8 cellular contexts compared by ENCODE assay signal in the genomic region with DNA sequence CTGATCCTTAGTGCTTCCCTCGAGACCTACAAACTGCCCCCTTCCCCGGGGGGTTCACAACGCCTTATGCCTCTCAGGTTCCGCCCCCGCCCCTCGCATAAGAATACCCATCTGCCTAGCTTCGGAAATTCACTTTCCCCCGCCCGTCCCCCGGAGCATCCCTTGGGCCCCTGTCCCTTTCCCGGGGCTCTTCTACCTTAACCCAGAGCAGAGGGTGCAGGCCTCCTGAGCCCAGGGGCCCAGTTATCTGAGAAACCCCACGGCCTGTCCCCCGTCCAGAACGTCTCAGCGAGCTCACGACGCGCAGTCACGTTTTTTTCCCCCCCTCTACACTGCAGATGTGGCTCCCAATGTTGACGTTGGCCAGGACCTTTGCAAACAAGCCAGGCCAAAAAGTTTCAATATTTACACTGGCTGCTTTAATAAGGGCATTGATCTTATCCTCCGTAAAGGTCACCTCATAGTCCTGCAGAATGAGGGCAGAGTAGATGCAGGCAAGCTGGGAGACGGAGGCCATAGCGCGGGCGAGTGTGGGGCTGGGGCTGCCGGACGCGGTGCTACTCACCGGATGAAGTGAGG. TPM values are rescaled to one million over a fixed set of nuclear protein-coding genes. Genes with fewer than 3 reads are reported as not detected.
DNase-seq lines count a peak whose midpoint lies in the region; FAIRE-seq and TF ChIP-seq lines count a peak whose summit lies in the region.

No MANE protein-coding gene starts in this region.

- no peak overlapping the region for H2AK5ac ChIP-seq in H9 (ENCODE audit: insufficient read length, low read length)

- no peaks in the 10 kb centered on the region for H4K20me1 ChIP-seq in H9 (ENCODE audit: control insufficient read depth, insufficient read depth, insufficient read length)
- no peaks in the 10 kb centered on the region for H4K20me1 ChIP-seq in astrocyte (ENCODE audit: insufficient read depth, low read length)

- no peak overlapping the region for H4K8ac ChIP-seq in H9 (replicated peaks; ENCODE audit: insufficient read length, low read depth, low read length)

- CTCF ChIA-PET in activated CD4-positive, alpha-beta memory T cell treated with anti-CD3 and anti-CD28 coated beads for 36 hours (lab: Charles Lee), result interaction anchor here (1.0 to 1.1 kb wide), 4 partner anchors 41 to 146 kb away, joined by 3 to 4 read pairs (median 4); no protein-coding TSS in a partner anchor
- CTCF ChIA-PET in activated CD4-positive, alpha-beta memory T cell treated with anti-CD3 and anti-CD28 coated beads, Interleukin-2, amount 10 ng/mL, durations not matched to agents 7 days and 5 days (lab: Charles Lee), result interaction anchor here (1.0 to 1.2 kb wide), 2 partner anchors 9 to 145 kb away, joined by 3 read pairs; no protein-coding TSS in a partner anchor

- H3K27me3 Mint-ChIP-seq in activated CD4-positive, alpha-beta memory T cell treated with anti-CD3 and anti-CD28 coated beads for 36 hours, result no peaks in the 10 kb centered on the region
- H3K27me3 Mint-ChIP-seq in activated CD4-positive, alpha-beta memory T cell treated with anti-CD3 and anti-CD28 coated beads, Interleukin-2, amount 10 ng/mL, durations not matched to agents 7 days and 5 days, result no peaks in the 10 kb centered on the region
- no peaks in the 10 kb centered on the region for H3K27me3 Mint-ChIP-seq in H9 (ENCODE audit: low read depth)
- H3K27me3 Mint-ChIP-seq in astrocyte (ENCODE audit: low read depth, unreplicated experiment), result no peaks in the 10 kb centered on the region

- H3K79me1 ChIP-seq in H9 (ENCODE audit: insufficient read depth, low read depth, low read length, poor library complexity, severe bottlenecking), result peaks cover 5% of the 10 kb centered on the region

- H3K4ac ChIP-seq in H9 (ENCODE audit: low read depth, low read length), result no peak overlapping the region; the same call in 1 of the 2 replicates

- no peak overlapping the region for H2BK20ac ChIP-seq in H9 (ENCODE audit: low read depth, low read length, poor library complexity, severe bottlenecking)

- peak overlapping the region; percentile 94 for H3K4me2 ChIP-seq in H9 (ENCODE audit: insufficient read depth, insufficient read length, low read length)
- H3K4me2 ChIP-seq in astrocyte (ENCODE audit: low read length), result peak overlapping the region; percentile 95

- no peak for FAIRE-seq in astrocyte (lab: Jason Lieb, UNC)

- peak; percentile 31 for DNase-seq in activated CD4-positive, alpha-beta memory T cell treated with anti-CD3 and anti-CD28 coated beads for 36 hours
- DNase-seq in activated CD4-positive, alpha-beta memory T cell treated with anti-CD3 and anti-CD28 coated beads, Interleukin-2, amount 10 ng/mL, durations not matched to agents 7 days and 5 days, result no peak
- DNase-seq in H9 (peak; percentile 54), MV-4-11 (lab: John Stamatoyannopoulos, UW) (peak; percentile 23), astrocyte (ENCODE audit: low read depth) (no peak), mucosa of gallbladder (ENCODE audit: low spot score) (no peak)
- DNase-seq in stimulated activated CD4-positive, alpha-beta T cell treated with anti-CD3 and anti-CD28 coated beads, Interleukin-12 subunit alpha, Interleukin-12 subunit beta, amount 100 ng/mL, for 4 hours, result peak; percentile 15

- no peak overlapping the region for H2BK15ac ChIP-seq in H9 (ENCODE audit: low read depth, low read length)

- intact Hi-C loops in activated CD4-positive, alpha-beta memory T cell treated with anti-CD3 and anti-CD28 coated beads for 36 hours (cut with micrococcal nuclease), result loop anchor here (1.0 to 5.0 kb wide), 7 partner anchors 44 to 827 kb away; partner anchors contain the start of genes BRCA1, DHX8, PSME3 and RND2

- no peak for TF ChIP-seq CTCF in H9 (conservative IDR thresholded peaks at IDR 0.05)
- no peak for TF ChIP-seq CTCF in astrocyte (IDR thresholded peaks at IDR 0.05; ENCODE audit: insufficient read depth, low read depth, low read length)

- peak overlapping the region; percentile 53 for H3K27ac ChIP-seq in H9 (ENCODE audit: insufficient read length, low read depth, low read length)
- H3K27ac ChIP-seq in astrocyte (ENCODE audit: low read depth, low read length), result peak overlapping the region; percentile 94

- H3K27me3 ChIP-seq in H9 (ENCODE audit: insufficient read depth, low read length) (no peaks in the 10 kb centered on the region), astrocyte (ENCODE audit: insufficient read depth, low read length) (no peaks in the 10 kb centered on the region), iPS-15b (ENCODE audit: control insufficient read depth, insufficient read depth, low read length) (no peaks in the 10 kb centered on the region)

- no peak overlapping the region for H3K4me3 Mint-ChIP-seq in activated CD4-positive, alpha-beta memory T cell treated with anti-CD3 and anti-CD28 coated beads for 36 hours
- H3K4me3 Mint-ChIP-seq in activated CD4-positive, alpha-beta memory T cell treated with anti-CD3 and anti-CD28 coated beads, Interleukin-2, amount 10 ng/mL, durations not matched to agents 7 days and 5 days, result no peak overlapping the region
- no peak overlapping the region for H3K4me3 Mint-ChIP-seq in H9
- no peak overlapping the region for H3K4me3 Mint-ChIP-seq in astrocyte (ENCODE audit: unreplicated experiment)

- no peaks in the 10 kb centered on the region for H3K9me3 Mint-ChIP-seq in activated CD4-positive, alpha-beta memory T cell treated with anti-CD3 and anti-CD28 coated beads for 36 hours
- H3K9me3 Mint-ChIP-seq in activated CD4-positive, alpha-beta memory T cell treated with anti-CD3 and anti-CD28 coated beads, Interleukin-2, amount 10 ng/mL, durations not matched to agents 7 days and 5 days, result no peaks in the 10 kb centered on the region
- H3K9me3 Mint-ChIP-seq in H9 (no peaks in the 10 kb centered on the region), astrocyte (ENCODE audit: unreplicated experiment) (no peaks in the 10 kb centered on the region)

- H3K18ac ChIP-seq in H9 (ENCODE audit: insufficient read length, low read depth, low read length), result peak overlapping the region; percentile 73

- H4K91ac ChIP-seq in H9 (ENCODE audit: insufficient read length, low read depth, low read length), result no peak overlapping the region

- H3K14ac ChIP-seq in H9 (ENCODE audit: insufficient read depth, low read length), result peak overlapping the region; percentile 82; the same call in 1 of the 2 replicates

- H3K9ac ChIP-seq in H9 (ENCODE audit: extremely low read depth, insufficient read length, low read length) (peak overlapping the region; percentile 65), astrocyte (ENCODE audit: low read length) (peak overlapping the region; percentile 92), iPS-15b (ENCODE audit: low read depth, low read length) (peak overlapping the region; percentile 37)

- no peaks in the 10 kb centered on the region for H3K36me3 ChIP-seq in astrocyte (ENCODE audit: insufficient read depth, low read length)
- H3K36me3 ChIP-seq in iPS-15b (ENCODE audit: control insufficient read depth, insufficient read depth, low read length), result no peaks in the 10 kb centered on the region

- H2AFZ ChIP-seq in H9 (ENCODE audit: low read length) (no peak overlapping the region), astrocyte (ENCODE audit: low read depth, low read length) (peak overlapping the region; percentile 90)

- H2BK120ac ChIP-seq in H9 (ENCODE audit: low read depth, low read length, poor library complexity, severe bottlenecking), result no peak overlapping the region

- H2BK5ac ChIP-seq in H9 (ENCODE audit: insufficient read length, low read length), result peak overlapping the region; percentile 15

- H3K4me3 ChIP-seq in astrocyte (ENCODE audit: insufficient read depth, low read depth, low read length) (peak overlapping the region; percentile 90), iPS-15b (ENCODE audit: low read depth, low read length) (peak overlapping the region; percentile 99)

- no peak overlapping the region for H3T11ph ChIP-seq in H9 (ENCODE audit: low read length)

- H3K56ac ChIP-seq in H9 (ENCODE audit: insufficient read length, low read depth, low read length), result no peak overlapping the region

- no CpG with 5 or more reads among the region's 29 CpGs for WGBS in H9 (ENCODE audit: extremely low coverage, insufficient read length, low lambda C conversion rate)

- peaks cover 19% of the 10 kb centered on the region for H3K23me2 ChIP-seq in H9 (ENCODE audit: insufficient read length, low read depth, low read length, poor library complexity, severe bottlenecking)

- no peak overlapping the region for H3K23ac ChIP-seq in H9 (ENCODE audit: insufficient read length, low read depth, low read length)

- POLR2A ChIA-PET in activated CD4-positive, alpha-beta memory T cell treated with anti-CD3 and anti-CD28 coated beads for 36 hours (lab: Charles Lee), result interaction anchor here (0.6 to 1.9 kb wide), 9 partner anchors 16 to 345 kb away, joined by 3 to 15 read pairs (median 3); partner anchors contain the start of genes BECN1, BRCA1 and TMEM106A
- POLR2A ChIA-PET in activated CD4-positive, alpha-beta memory T cell treated with anti-CD3 and anti-CD28 coated beads, Interleukin-2, amount 10 ng/mL, durations not matched to agents 7 days and 5 days (lab: Charles Lee), result interaction anchor here (1.3 to 6.1 kb wide), 6 partner anchors 42 to 198 kb away, joined by 3 to 105 read pairs (median 12); partner anchors contain the start of genes BRCA1, RPL27 and TMEM106A

- H3K4me1 ChIP-seq in H9 (ENCODE audit: insufficient read depth, low read length), result no peaks in the 10 kb centered on the region
- H3K4me1 ChIP-seq in astrocyte (ENCODE audit: insufficient read depth, low read length), result peaks cover 14% of the 10 kb centered on the region
- H3K4me1 ChIP-seq in iPS-15b (ENCODE audit: control insufficient read depth, insufficient read depth, low read length), result no peaks in the 10 kb centered on the region

- H3K4me1 Mint-ChIP-seq in activated CD4-positive, alpha-beta memory T cell treated with anti-CD3 and anti-CD28 coated beads for 36 hours (ENCODE audit: low read depth), result peaks cover 14% of the 10 kb centered on the region
- H3K4me1 Mint-ChIP-seq in activated CD4-positive, alpha-beta memory T cell treated with anti-CD3 and anti-CD28 coated beads, Interleukin-2, amount 10 ng/mL, durations not matched to agents 7 days and 5 days, result peaks cover 30% of the 10 kb centered on the region
- H3K4me1 Mint-ChIP-seq in H9 (peaks cover 8 to 10% of the 10 kb centered on the region in 2 experiments), astrocyte (ENCODE audit: low read depth, unreplicated experiment) (peaks cover 10% of the 10 kb centered on the region)

- peaks cover 4% of the 10 kb centered on the region for H3K36me3 Mint-ChIP-seq in activated CD4-positive, alpha-beta memory T cell treated with anti-CD3 and anti-CD28 coated beads for 36 hours
- H3K36me3 Mint-ChIP-seq in activated CD4-positive, alpha-beta memory T cell treated with anti-CD3 and anti-CD28 coated beads, Interleukin-2, amount 10 ng/mL, durations not matched to agents 7 days and 5 days (ENCODE audit: low read depth), result peaks cover 11% of the 10 kb centered on the region
- peaks cover 2 to 8% (median 6%) of the 10 kb centered on the region in 3 experiments; a peak in 5 of 7 replicates for H3K36me3 Mint-ChIP-seq in H9 (ENCODE audit: insufficient read depth in 1 of 3, low read depth in 3 of 3)
- peaks cover 3% of the 10 kb centered on the region for H3K36me3 Mint-ChIP-seq in astrocyte (ENCODE audit: low read depth, unreplicated experiment)

- H2BK12ac ChIP-seq in H9 (ENCODE audit: insufficient read length, low read depth, low read length), result no peak overlapping the region

- H3K9me3 ChIP-seq in H9 (ENCODE audit: control insufficient read depth, low read depth, low read length), result no peaks in the 10 kb centered on the region
- H3K9me3 ChIP-seq in astrocyte (ENCODE audit: insufficient read depth, low read depth, low read length), result no peaks in the 10 kb centered on the region
- H3K9me3 ChIP-seq in iPS-15b (ENCODE audit: control insufficient read depth, insufficient read depth, low read length), result no peaks in the 10 kb centered on the region

- H4K5ac ChIP-seq in H9 (ENCODE audit: insufficient read length, low read depth, low read length), result no peak overlapping the region

- H3K79me2 ChIP-seq in H9 (ENCODE audit: insufficient read depth, low read length) (no peaks in the 10 kb centered on the region), astrocyte (ENCODE audit: insufficient read depth, low read length) (peaks cover 28% of the 10 kb centered on the region)

- H3K27ac Mint-ChIP-seq in activated CD4-positive, alpha-beta memory T cell treated with anti-CD3 and anti-CD28 coated beads for 36 hours, result no peak overlapping the region
- no peak overlapping the region for H3K27ac Mint-ChIP-seq in activated CD4-positive, alpha-beta memory T cell treated with anti-CD3 and anti-CD28 coated beads, Interleukin-2, amount 10 ng/mL, durations not matched to agents 7 days and 5 days
- H3K27ac Mint-ChIP-seq in H9, result no peak overlapping the region
- no peak overlapping the region for H3K27ac Mint-ChIP-seq in astrocyte (ENCODE audit: unreplicated experiment)

RNA-seq across cellular contexts. Expression of gene NBR1, which starts 1.4 kb away (rescaled TPM):
- total RNA-seq in activated CD4-positive, alpha-beta memory T cell treated with anti-CD3 and anti-CD28 coated beads for 36 hours, result 10 to 100 TPM; 62.0 to 65.9 TPM
- total RNA-seq in activated CD4-positive, alpha-beta memory T cell treated with anti-CD3 and anti-CD28 coated beads, Interleukin-2, amount 10 ng/mL, durations not matched to agents 7 days and 5 days, result 10 to 100 TPM; 68.1 to 69.8 TPM
- 34.2 and 34.6 TPM in 2 replicates for total RNA-seq in H9 (2021)
- total RNA-seq in astrocyte, result 46.8 and 53.6 TPM in 2 replicates
- 119 TPM for total RNA-seq in mucosa of gallbladder

RNA-seq across cellular contexts. Expression of gene TMEM106A, which starts 42.0 kb away (rescaled TPM):
- 10 to 100 TPM; 10.1 to 10.4 TPM for total RNA-seq in activated CD4-positive, alpha-beta memory T cell treated with anti-CD3 and anti-CD28 coated beads for 36 hours
- total RNA-seq in activated CD4-positive, alpha-beta memory T cell treated with anti-CD3 and anti-CD28 coated beads, Interleukin-2, amount 10 ng/mL, durations not matched to agents 7 days and 5 days, result 10 to 100 TPM; 12.9 to 13.8 TPM
- total RNA-seq in H9 (2021) (3.7 and 4.5 TPM in 2 replicates), astrocyte (10.1 and 11.4 TPM in 2 replicates), mucosa of gallbladder (10.8 TPM)

RNA-seq across cellular contexts. Expression of gene BRCA1, which starts 44.5 kb away (rescaled TPM):
- total RNA-seq in activated CD4-positive, alpha-beta memory T cell treated with anti-CD3 and anti-CD28 coated beads for 36 hours, result 100 to 1,000 TPM in 1 of 2 experiments, 10 to 100 TPM in 1; 92.8 to 103 TPM
- 10 to 100 TPM; 62.5 to 66.5 TPM for total RNA-seq in activated CD4-positive, alpha-beta memory T cell treated with anti-CD3 and anti-CD28 coated beads, Interleukin-2, amount 10 ng/mL, durations not matched to agents 7 days and 5 days
- total RNA-seq in H9 (2021) (31.0 and 32.3 TPM in 2 replicates), astrocyte (3.6 and 6.0 TPM in 2 replicates), mucosa of gallbladder (5.8 TPM)

RNA-seq across cellular contexts. Expression of gene CCDC200, which starts 58.8 kb away (rescaled TPM):
- not detected for total RNA-seq in activated CD4-positive, alpha-beta memory T cell treated with anti-CD3 and anti-CD28 coated beads for 36 hours
- total RNA-seq in activated CD4-positive, alpha-beta memory T cell treated with anti-CD3 and anti-CD28 coated beads, Interleukin-2, amount 10 ng/mL, durations not matched to agents 7 days and 5 days, result under 1 TPM in 1 of 2 experiments, not detected in 1; 0.53 TPM
- not detected in 2 replicates for total RNA-seq in H9 (2021)
- total RNA-seq in astrocyte, result not detected in 2 replicates
- total RNA-seq in mucosa of gallbladder, result not detected

Comparison
In these comparisons a context has a peak if more than half of its experiments do, and no peak if none do; other contexts are left out.
1. DNase-seq: peak in activated CD4-positive, alpha-beta memory T cell treated with anti-CD3 and anti-CD28 coated beads for 36 hours (single experiment), H9 (single experiment), MV-4-11 (single experiment) and stimulated activated CD4-positive, alpha-beta T cell treated with anti-CD3 and anti-CD28 coated beads, Interleukin-12 subunit alpha, Interleukin-12 subunit beta, amount 100 ng/mL, for 4 hours (single experiment); none in activated CD4-positive, alpha-beta memory T cell treated with anti-CD3 and anti-CD28 coated beads, Interleukin-2, amount 10 ng/mL, durations not matched to agents 7 days and 5 days (single experiment), astrocyte (single experiment) and mucosa of gallbladder (single experiment).
2. H3K9ac ChIP-seq: peak in every context shown above with its lines; median percentile 92 in astrocyte; 65 in H9; 37 in iPS-15b.